23 cellular contexts compared by ENCODE assay signal in genomic region chr1:53602376-53602775, GRCh38.
"Had no signal": no experiment of that assay in that cellular context is flagged by ENCODE, and none has a peak within 500 bp of the region (broad histone marks: within the 10 kb centered on the region; RNA-seq: fewer than 3 reads in every experiment).

No MANE protein-coding gene starts in this region.

- DNase-seq: activated CD4-positive, alpha-beta T cell treated with anti-CD3 and anti-CD28 coated beads for 4 hours; activated CD4-positive, alpha-beta T cell treated with anti-CD3 and anti-CD28 coated beads, Interleukin-2, amount 50 U/mL, for 4 hours; activated CD8-positive, alpha-beta T cell treated with anti-CD3 and anti-CD28 coated beads, Interleukin-2, amount 10 ng/mL, durations not matched to agents 7 days and 5 days; activated naive CD4-positive, alpha-beta T cell; activated T-cell treated with anti-CD3 and anti-CD28 coated beads, Interleukin-2, amount 50 U/mL, for 72 hours; MM.1S; NCI-H1105 treated with DMSO at 0.1 percent for 48 hours; NCI-H1436 treated with DMSO at 0.1 percent for 48 hours; NCI-H187; NCI-H2081; NCI-H510A treated with DMSO at 0.1 percent for 48 hours; NCI-H69; NK-92 treated with Interleukin-12 subunit alpha and Interleukin-12 subunit beta, amount 100 ng/mL, for 24 hours; Peyer's patch; SHP77 had no signal

- H3K9me3 ChIP-seq: Peyer's patch, SJSA1 had no signal

- H3K36me3 Mint-ChIP-seq: activated naive CD4-positive, alpha-beta T cell treated with anti-CD3 and anti-CD28 coated beads, Interleukin-2, amount 50 U/mL, for 24 hours had no signal

- H3K4me1 ChIP-seq: Peyer's patch, SJSA1 had no signal

- H3K4me3 Mint-ChIP-seq: activated CD8-positive, alpha-beta T cell treated with anti-CD3 and anti-CD28 coated beads, Interleukin-2, amount 10 ng/mL, durations not matched to agents 7 days and 5 days; activated naive CD4-positive, alpha-beta T cell treated with anti-CD3 and anti-CD28 coated beads, Interleukin-2, amount 50 U/mL, for 24 hours; activated T-cell treated with anti-CD3 and anti-CD28 coated beads, Interleukin-2, amount 50 U/mL, for 72 hours; central memory CD8-positive, alpha-beta T cell; T-helper 1 cell treated with Interleukin-12 subunit alpha and Interleukin-12 subunit beta and Interleukin-4 antibody, amounts not matched to agents 30 μg/mL and 1 μg/mL, for 36 hours had no signal

- H3K36me3 ChIP-seq: Peyer's patch, SJSA1 had no signal

- H3K27ac Mint-ChIP-seq: activated CD8-positive, alpha-beta T cell treated with anti-CD3 and anti-CD28 coated beads, Interleukin-2, amount 10 ng/mL, durations not matched to agents 7 days and 5 days; activated naive CD4-positive, alpha-beta T cell treated with anti-CD3 and anti-CD28 coated beads, Interleukin-2, amount 50 U/mL, for 24 hours; activated T-cell treated with anti-CD3 and anti-CD28 coated beads, Interleukin-2, amount 50 U/mL, for 72 hours; activated T-helper 2 cell treated with anti-CD3 and anti-CD28 coated beads, Interferon-gamma antibody, Interleukin-2, Interleukin-4, amounts not matched to agents 10 μg/mL and 5 μg/mL and 100 μg/mL, durations not matched to agents 14 hours and 24 hours and 36 hours; T-helper 1 cell treated with Interleukin-12 subunit alpha and Interleukin-12 subunit beta and Interleukin-4 antibody, amounts not matched to agents 30 μg/mL and 1 μg/mL, for 36 hours had no signal

- ATAC-seq: activated CD4-positive, CD25-positive, alpha-beta regulatory T cell treated with anti-CD3 and anti-CD28 coated beads, Interleukin-2, amount 50 U/mL, for 24 hours; activated CD8-positive, alpha-beta T cell treated with anti-CD3 and anti-CD28 coated beads, Interleukin-2, amount 10 ng/mL, durations not matched to agents 7 days and 5 days; activated T-cell treated with anti-CD3 and anti-CD28 coated beads, Interleukin-2, amount 50 U/mL, for 72 hours; SK-N-SH treated with all-trans-retinoic acid at 6 μM for 48 hours had no signal

- H3K27me3 Mint-ChIP-seq: activated naive CD4-positive, alpha-beta T cell treated with anti-CD3 and anti-CD28 coated beads, Interleukin-2, amount 50 U/mL, for 24 hours; central memory CD8-positive, alpha-beta T cell had no signal

- H3K4me3 ChIP-seq: Peyer's patch, SJSA1 had no signal

- H3K9me3 Mint-ChIP-seq: activated naive CD4-positive, alpha-beta T cell treated with anti-CD3 and anti-CD28 coated beads, Interleukin-2, amount 50 U/mL, for 24 hours; activated T-cell treated with anti-CD3 and anti-CD28 coated beads, Interleukin-2, amount 50 U/mL, for 72 hours; activated T-helper 2 cell treated with anti-CD3 and anti-CD28 coated beads, Interferon-gamma antibody, Interleukin-2, Interleukin-4, amounts not matched to agents 10 μg/mL and 5 μg/mL and 100 μg/mL, durations not matched to agents 14 hours and 24 hours and 36 hours; central memory CD8-positive, alpha-beta T cell; T-helper 1 cell treated with Interleukin-12 subunit alpha and Interleukin-12 subunit beta and Interleukin-4 antibody, amounts not matched to agents 30 μg/mL and 1 μg/mL, for 36 hours had no signal

- H3K27ac ChIP-seq: Peyer's patch, RWPE1, SJSA1 had no signal

- H3K27me3 ChIP-seq: Peyer's patch, SJSA1 had no signal

- H3K4me1 Mint-ChIP-seq: activated naive CD4-positive, alpha-beta T cell treated with anti-CD3 and anti-CD28 coated beads, Interleukin-2, amount 50 U/mL, for 24 hours had no signal
